Comparison of ENCODE assay signal across 15 cellular contexts in genomic region chr12:63989301-63989845, GRCh38.
DNase-seq lines count a peak whose midpoint lies in the region; FAIRE-seq and TF ChIP-seq lines count a peak whose summit lies in the region.
"Had no signal": no experiment of that assay in that cellular context is flagged by ENCODE, and none has a peak within 500 bp of the region (broad histone marks: within the 10 kb centered on the region; RNA-seq: fewer than 3 reads in every experiment).

No MANE protein-coding gene starts in this region.

- H3K9ac ChIP-seq in smooth muscle cell (ENCODE audit: low read depth) (no peak overlapping the region), mammary epithelial cell (ENCODE audit: insufficient read depth, low read length) (no peak overlapping the region)

- CTCF ChIA-PET in mammary epithelial cell (lab: Charles Lee; ENCODE audit: low non-redundant PET) = no interaction called here

- H3K27me3 ChIP-seq in SJCRH30 (no peaks in the 10 kb centered on the region), smooth muscle cell (ENCODE audit: low read depth) (no peaks in the 10 kb centered on the region), small intestine (ENCODE audit: control insufficient read depth in 2 of 2, insufficient read depth in 2 of 2, low read length in 2 of 2) (no peaks in the 10 kb centered on the region), mammary epithelial cell (ENCODE audit: insufficient read depth, low read length) (no peaks in the 10 kb centered on the region)
- H3K27me3 ChIP-seq: tibial nerve had no signal

- H4K20me1 ChIP-seq in smooth muscle cell (ENCODE audit: low read depth) (no peaks in the 10 kb centered on the region), mammary epithelial cell (ENCODE audit: insufficient read depth, low read length) (no peaks in the 10 kb centered on the region)

- BruUV-seq in mammary epithelial cell (replicated peaks; lab: Mats Ljungman, UMichigan) = no TSS peak

- no peak for FAIRE-seq in small intestine (lab: Jason Lieb, UNC)

- no peaks in the 10 kb centered on the region for H3K79me2 ChIP-seq in smooth muscle cell (ENCODE audit: low read depth)
- peaks cover 26% of the 10 kb centered on the region for H3K79me2 ChIP-seq in mammary epithelial cell (ENCODE audit: insufficient read depth, low read length)

- in situ Hi-C loops in mammary epithelial cell (cut with MboI; ENCODE audit: low sequenced_read_pairs in 2 of 2) = no loop called here

- no peaks in the 10 kb centered on the region for H3K9me3 ChIP-seq in SJCRH30 (replicated peaks)
- H3K9me3 ChIP-seq in smooth muscle cell (replicated peaks; ENCODE audit: low read depth) = no peaks in the 10 kb centered on the region
- no peaks in the 10 kb centered on the region for H3K9me3 ChIP-seq in small intestine (ENCODE audit: control insufficient read depth, low read depth)
- H3K9me3 ChIP-seq in mammary epithelial cell (replicated peaks; ENCODE audit: insufficient read depth, low read length) = no peaks in the 10 kb centered on the region
- H3K9me3 ChIP-seq: tibial nerve had no signal

- H2AFZ ChIP-seq in smooth muscle cell (ENCODE audit: low read depth) (no peak overlapping the region), mammary epithelial cell (ENCODE audit: low read depth, low read length) (no peak overlapping the region)

- intact Hi-C loops in mammary epithelial cell (cut with micrococcal nuclease) = no loop called here

- peak; percentile 21 for DNase-seq in NCI-H510A treated with DMSO at 0.1 percent for 48 hours (lab: John Stamatoyannopoulos, UW)
- DNase-seq in NCI-H510A (lab: John Stamatoyannopoulos, UW) = no peak
- peak; percentile 22 to 50 for DNase-seq in SJCRH30
- peak; percentile 65 for DNase-seq in fibroblast of the aortic adventitia (ENCODE audit: low read depth)
- DNase-seq in smooth muscle cell (lab: John Stamatoyannopoulos, UW; ENCODE audit: unreplicated experiment) = no peak
- no peak for DNase-seq in small intestine
- no peak for DNase-seq in mammary epithelial cell
- no peak for DNase-seq in NCI-H82 treated with DMSO at 0.1 percent for 48 hours (lab: John Stamatoyannopoulos, UW; ENCODE audit: unreplicated experiment)
- DNase-seq: activated CD4-positive, alpha-beta T cell treated with anti-CD3 and anti-CD28 coated beads, Interleukin-2, amount 50 U/mL, for 1 hour; activated T-cell treated with anti-CD3 and anti-CD28 coated beads, Interleukin-2, amount 50 U/mL, for 1 hour; CD8-positive, alpha-beta memory T cell; endodermal cell; GF-D8; NCI-H2171 had no signal

- H3K27ac ChIP-seq in SJCRH30 (no peak overlapping the region), smooth muscle cell (ENCODE audit: low read depth) (peak overlapping the region; percentile 81), small intestine (ENCODE audit: low read depth in 1 of 2, low read length in 1 of 2) (no peak overlapping the region), mammary epithelial cell (ENCODE audit: insufficient read depth, low read depth, low read length) (no peak overlapping the region)

- H3K4me1 ChIP-seq in SJCRH30 = peaks cover 9% of the 10 kb centered on the region; the same call in 1 of the 2 replicates
- no peaks in the 10 kb centered on the region for H3K4me1 ChIP-seq in smooth muscle cell (ENCODE audit: low read depth)
- no peaks in the 10 kb centered on the region for H3K4me1 ChIP-seq in small intestine (ENCODE audit: control insufficient read depth in 2 of 2, insufficient read depth in 1 of 2, low read depth in 1 of 2, low read length in 1 of 2)
- peaks cover 41% of the 10 kb centered on the region for H3K4me1 ChIP-seq in mammary epithelial cell (ENCODE audit: insufficient read depth, low read length)

- H3K4me3 ChIP-seq in SJCRH30 = no peak overlapping the region
- H3K4me3 ChIP-seq in fibroblast of the aortic adventitia (ENCODE audit: low read depth, low read length) = no peak overlapping the region
- H3K4me3 ChIP-seq in smooth muscle cell = no peak overlapping the region
- no peak overlapping the region for H3K4me3 ChIP-seq in small intestine (ENCODE audit: low read depth in 1 of 2, low read length in 2 of 2)
- H3K4me3 ChIP-seq in mammary epithelial cell (replicated peaks in 1 of 3; ENCODE audit: insufficient read depth in 1 of 3, low read depth in 2 of 3, low read length in 3 of 3) = no peak overlapping the region
- H3K4me3 ChIP-seq: tibial nerve had no signal

- H3F3A ChIP-seq in smooth muscle cell (ENCODE audit: low read depth) = no peaks in the 10 kb centered on the region

- TF ChIP-seq CTCF in fibroblast of the aortic adventitia (IDR thresholded peaks at IDR 0.05; ENCODE audit: insufficient read depth, low read length) (no peak), smooth muscle cell (IDR thresholded peaks at IDR 0.05; ENCODE audit: borderline replicate concordance, insufficient read depth, poor library complexity, severe bottlenecking) (no peak), mammary epithelial cell (conservative IDR thresholded peaks at IDR 0.05 in 1 of 2, IDR thresholded peaks at IDR 0.05 in 1 of 2; ENCODE audit: extremely low read depth in 1 of 2, insufficient read depth in 1 of 2, low read depth in 1 of 2, low read length in 2 of 2) (no peak)

- H3K36me3 ChIP-seq in SJCRH30 = 0 out of 2 replicates have a peak, but pooled peaks cover 4% of the 10 kb centered on the region
- H3K36me3 ChIP-seq in smooth muscle cell (ENCODE audit: low read depth) = no peaks in the 10 kb centered on the region
- peaks cover 0 to 4% of the 10 kb centered on the region in 2 donors for H3K36me3 ChIP-seq in small intestine (ENCODE audit: control insufficient read depth in 2 of 2, insufficient read depth in 2 of 2, low read length in 2 of 2)
- H3K36me3 ChIP-seq in mammary epithelial cell (ENCODE audit: insufficient read depth, low read length) = no peaks in the 10 kb centered on the region
- H3K36me3 ChIP-seq: tibial nerve had no signal

- dilution Hi-C loops in mammary epithelial cell (cut with HindIII; ENCODE audit: low sequenced_read_pairs) = loop anchor here (5.0 kb wide), 1 partner anchor 62 kb away; no protein-coding TSS in a partner anchor

- 21% methylated on average over 2 of the region's 2 CpGs for WGBS in smooth muscle cell (ENCODE audit: low lambda C conversion rate)
- WGBS in small intestine, 3 donors = 61 to 81% (median 70%) methylated on average over 2 of the region's 2 CpGs
- WGBS in mammary epithelial cell (ENCODE audit: low coverage, missing lambda C conversion rate) = 61% methylated on average over 2 of the region's 2 CpGs

- peak overlapping the region; percentile 59 for H3K4me2 ChIP-seq in smooth muscle cell
- H3K4me2 ChIP-seq in mammary epithelial cell (ENCODE audit: insufficient read depth, low read depth, low read length) = no peak overlapping the region

Comparison
In these comparisons a context has a peak if more than half of its experiments do, and no peak if none do; other contexts are left out.
1. DNase-seq: peak in NCI-H510A treated with DMSO at 0.1 percent for 48 hours (single experiment), SJCRH30 (2 of 2) and fibroblast of the aortic adventitia (single experiment); none in NCI-H510A (single experiment), smooth muscle cell (single experiment), small intestine (single experiment), mammary epithelial cell (single experiment) and NCI-H82 treated with DMSO at 0.1 percent for 48 hours (single experiment).